Comparison of ENCODE assay signal across 1 cellular context in genomic region chr4:72604324-72604723, GRCh38.
TF ChIP-seq lines count a peak whose summit lies in the region.

No MANE protein-coding gene starts in this region.

TF ChIP-seq in SK-N-SH, 30 proteins besides CTCF, POLR2A, EP300 and RAD21:
- TF ChIP-seq TCF12 (IDR thresholded peaks at IDR 0.05) (peak; percentile 40; the same call in 1 of the 2 replicates), FOXJ3 (CRISPR knock-in tag; IDR thresholded peaks at IDR 0.05) (no peak), POLR2AphosphoS5 (IDR thresholded peaks at IDR 0.05; ENCODE audit: low read depth, low read length) (no peak), ZBTB33 (IDR thresholded peaks at IDR 0.05; ENCODE audit: borderline replicate concordance, low read depth) (no peak), RFX5 (IDR thresholded peaks at IDR 0.05; ENCODE audit: low read length) (no peak), NFIC (IDR thresholded peaks at IDR 0.05; ENCODE audit: borderline replicate concordance) (peak; percentile 47; the same call in 1 of the 2 replicates), NRF1 (IDR thresholded peaks at IDR 0.05; ENCODE audit: low read depth, low read length) (no peak), USF1 (IDR thresholded peaks at IDR 0.05; ENCODE audit: borderline replicate concordance, low read depth) (no peak), JUND (IDR thresholded peaks at IDR 0.05) (no peak)
